8 cellular contexts compared by ENCODE assay signal in the genomic region with DNA sequence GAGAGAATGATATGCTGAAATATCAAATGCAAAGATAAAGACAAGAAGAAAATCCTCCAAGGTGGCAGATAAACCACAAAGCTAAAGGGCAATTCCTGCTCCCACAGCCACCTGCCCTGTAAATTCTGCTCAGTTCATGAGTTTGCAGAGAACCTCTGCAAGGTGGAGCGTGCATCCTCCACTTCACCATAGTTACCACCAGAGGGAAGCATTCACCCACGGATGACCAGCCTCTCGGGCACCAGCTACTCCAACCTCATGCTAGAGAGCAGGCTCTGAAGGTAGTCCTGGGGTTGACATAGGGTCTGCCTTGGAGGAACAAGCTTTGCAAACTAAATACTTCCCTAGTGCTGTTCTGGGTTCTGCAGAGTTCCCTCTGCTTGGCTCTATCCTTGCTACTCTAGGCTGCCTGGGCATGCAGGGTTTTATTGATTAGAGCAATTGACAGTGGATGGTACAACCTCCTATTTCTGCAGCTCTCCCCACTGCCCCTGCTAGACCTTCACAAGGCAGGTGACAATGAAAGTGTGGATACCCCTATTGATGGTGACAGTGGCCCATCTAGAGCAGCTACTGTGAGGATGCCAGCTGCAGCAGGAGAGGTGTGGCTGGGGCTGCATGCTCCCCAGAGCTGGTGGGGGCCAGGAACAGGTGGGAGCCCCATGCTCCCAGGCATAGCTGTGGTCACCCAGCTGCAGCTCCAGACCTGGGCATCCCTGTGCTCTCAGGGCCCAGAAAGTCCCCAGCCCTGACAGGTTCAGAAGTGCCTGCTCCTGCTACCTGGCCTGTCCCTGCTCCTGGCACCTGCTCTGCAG. TPM values are rescaled to one million over a fixed set of nuclear protein-coding genes. Genes with fewer than 3 reads are reported as not detected.
DNase-seq lines count a peak whose midpoint lies in the region; ATAC-seq and TF ChIP-seq lines count a peak whose summit lies in the region.

No MANE protein-coding gene starts in this region.

- DNase-seq in AG09319 (ENCODE audit: extremely low read depth, low read depth) = no peak
- DNase-seq in PC-3 = peak; percentile 86
- DNase-seq in activated T-helper 9 cell treated with anti-CD3 and anti-CD28 coated beads, Interleukin-2, amount 50 U/mL, for 16 hours (ENCODE audit: low read depth) = peak; percentile 25
- DNase-seq in osteocyte (ENCODE audit: extremely low spot score, unreplicated experiment) = no peak
- peak; percentile 71 for DNase-seq in upper lobe of right lung

- H3K27me3 ChIP-seq in PC-3 (ENCODE audit: low read length) (peaks cover 37% of the 10 kb centered on the region; the same call in 1 of the 2 replicates), gastroesophageal sphincter (peaks cover 17% of the 10 kb centered on the region), upper lobe of right lung (peaks cover 6% of the 10 kb centered on the region)

- POLR2A ChIA-PET in PC-3 (lab: Charles Lee; ENCODE audit: unreplicated experiment) = no interaction called here

- H3K27ac ChIP-seq in PC-3 (ENCODE audit: low read length) (no peak overlapping the region), gastroesophageal sphincter (no peak overlapping the region), upper lobe of right lung (no peak overlapping the region)

- CTCF ChIA-PET in PC-3 (lab: Charles Lee) = interaction anchor here (0.6 kb wide), 1 partner anchor 1383 kb away, joined by 6 read pairs; no protein-coding TSS in a partner anchor

- no peaks in the 10 kb centered on the region for H3K79me2 ChIP-seq in PC-3 (ENCODE audit: low read length)

- no peaks in the 10 kb centered on the region for H3K9me2 ChIP-seq in PC-3 (replicated peaks; ENCODE audit: low read length)

- TF ChIP-seq POLR2A in GM18505 (IDR thresholded peaks at IDR 0.05; ENCODE audit: borderline replicate concordance, extremely low read depth, insufficient read depth, insufficient read length) (no peak), gastroesophageal sphincter (IDR thresholded peaks at IDR 0.05) (no peak)

- no peak overlapping the region for H3K4me2 ChIP-seq in PC-3 (ENCODE audit: low read length)

- intact Hi-C loops in PC-3 (cut with micrococcal nuclease) = loop anchor here (1.0 to 5.0 kb wide), 3 partner anchors 59 to 980 kb away; no protein-coding TSS in a partner anchor
- intact Hi-C loops in upper lobe of right lung (cut with DNase I) = no loop called here

- TF ChIP-seq CTCF in AG09319 (IDR thresholded peaks at IDR 0.05; ENCODE audit: low read depth, low read length) (peak; percentile 76), PC-3 (conservative IDR thresholded peaks at IDR 0.05; ENCODE audit: low read depth, low read length) (peak; percentile 93), gastroesophageal sphincter (IDR thresholded peaks at IDR 0.05) (peak; percentile 26 to 82 (median 68)), osteocyte (IDR thresholded peaks at IDR 0.05) (peak; percentile 79), upper lobe of right lung (IDR thresholded peaks at IDR 0.05) (peak; percentile 78)

- no peak overlapping the region for H3K9ac ChIP-seq in PC-3 (ENCODE audit: low read length)

- no peaks in the 10 kb centered on the region for H3K36me3 ChIP-seq in PC-3 (ENCODE audit: low read depth, low read length)
- H3K36me3 ChIP-seq in gastroesophageal sphincter = no peaks in the 10 kb centered on the region
- H3K36me3 ChIP-seq in upper lobe of right lung = no peaks in the 10 kb centered on the region

- H3F3A ChIP-seq in PC-3 (ENCODE audit: low read length, unreplicated experiment) = no peaks in the 10 kb centered on the region

- no peak overlapping the region for H3K4me3 Mint-ChIP-seq in osteocyte (ENCODE audit: unreplicated experiment)

- no TSS peak for BruUV-seq in PC-3 (replicated peaks; lab: Mats Ljungman, UMichigan)

- no peaks in the 10 kb centered on the region for H4K20me1 ChIP-seq in PC-3 (ENCODE audit: low read length)

- no peaks in the 10 kb centered on the region for H3K36me3 Mint-ChIP-seq in osteocyte (ENCODE audit: unreplicated experiment)

- no peak overlapping the region for H3K4me3 ChIP-seq in PC-3 (ENCODE audit: low read length)
- H3K4me3 ChIP-seq in gastroesophageal sphincter = no peak overlapping the region
- no peak overlapping the region for H3K4me3 ChIP-seq in upper lobe of right lung

- 0% methylated on average over 3 of the region's 3 CpGs; no CpG with 5 or more reads in 1 of the 2 donors for WGBS in gastroesophageal sphincter (ENCODE audit: low coverage in 1 of 2), 2 donors

- no peak for TF ChIP-seq EP300 in gastroesophageal sphincter (IDR thresholded peaks at IDR 0.05)

- H3K9me3 ChIP-seq in PC-3 (ENCODE audit: low read length) = no peaks in the 10 kb centered on the region
- H3K9me3 ChIP-seq in gastroesophageal sphincter = peaks cover 0 to 7% (median 0%) of the 10 kb centered on the region in 3 donors
- no peaks in the 10 kb centered on the region for H3K9me3 ChIP-seq in upper lobe of right lung

- H3K27me3 Mint-ChIP-seq in osteocyte (ENCODE audit: unreplicated experiment) = peaks cover 15% of the 10 kb centered on the region

- H3K9me3 Mint-ChIP-seq in osteocyte (ENCODE audit: unreplicated experiment) = no peaks in the 10 kb centered on the region

- no peak overlapping the region for H2AFZ ChIP-seq in PC-3 (ENCODE audit: low read length)

- no peak overlapping the region for H3K27ac Mint-ChIP-seq in osteocyte (ENCODE audit: unreplicated experiment)

- no peaks in the 10 kb centered on the region for H3K4me1 Mint-ChIP-seq in osteocyte (ENCODE audit: unreplicated experiment)

- H3K4me1 ChIP-seq in PC-3 (ENCODE audit: insufficient read depth, low read length) (no peaks in the 10 kb centered on the region), gastroesophageal sphincter (no peaks in the 10 kb centered on the region), upper lobe of right lung (no peaks in the 10 kb centered on the region)

- ATAC-seq in GM18505 (IDR thresholded peaks at IDR 0.05; ENCODE audit: unreplicated experiment) (peak; percentile 65), HG03432 (IDR thresholded peaks at IDR 0.05; ENCODE audit: unreplicated experiment) (peak; percentile 85), PC-3 (peak; percentile 91), gastroesophageal sphincter (peak; percentile 57), upper lobe of right lung (peak; percentile 99)

RNA-seq across cellular contexts. Expression of gene GGTLC1, which starts 51.1 kb away (rescaled TPM):
- total RNA-seq in PC-3 (2014; rRNA removed) = not detected in 2 replicates
- total RNA-seq in gastroesophageal sphincter = not detected
- total RNA-seq in osteocyte = not detected in 2 replicates
- 105 TPM for total RNA-seq in upper lobe of right lung

RNA-seq across cellular contexts. Expression of gene CST5, which starts 58.0 kb away (rescaled TPM):
- total RNA-seq in PC-3 (2014; rRNA removed) (not detected in 2 replicates), gastroesophageal sphincter (1 to 10 TPM in 1 of 4 donors, not detected in 3; 1.9 TPM), osteocyte (not detected in 2 replicates), upper lobe of right lung (0.55 TPM)

Comparison
In these comparisons a context has a peak if more than half of its experiments do, and no peak if none do; other contexts are left out.
1. DNase-seq: peak in PC-3 (single experiment), activated T-helper 9 cell treated with anti-CD3 and anti-CD28 coated beads, Interleukin-2, amount 50 U/mL, for 16 hours (single experiment) and upper lobe of right lung (single experiment); none in AG09319 (single experiment) and osteocyte (single experiment).
2. RNA of gene GGTLC1, which starts 51.1 kb away (total RNA-seq): 105 TPM in upper lobe of right lung (single experiment); not detected in PC-3, not detected in gastroesophageal sphincter and not detected in osteocyte; every median in the first group is over 100 times any median in the second.
3. Peak in every context shown above with its lines, with median percentiles within 50 percentile points of each other: CTCF ChIP-seq and ATAC-seq.